In the genomic region with DNA sequence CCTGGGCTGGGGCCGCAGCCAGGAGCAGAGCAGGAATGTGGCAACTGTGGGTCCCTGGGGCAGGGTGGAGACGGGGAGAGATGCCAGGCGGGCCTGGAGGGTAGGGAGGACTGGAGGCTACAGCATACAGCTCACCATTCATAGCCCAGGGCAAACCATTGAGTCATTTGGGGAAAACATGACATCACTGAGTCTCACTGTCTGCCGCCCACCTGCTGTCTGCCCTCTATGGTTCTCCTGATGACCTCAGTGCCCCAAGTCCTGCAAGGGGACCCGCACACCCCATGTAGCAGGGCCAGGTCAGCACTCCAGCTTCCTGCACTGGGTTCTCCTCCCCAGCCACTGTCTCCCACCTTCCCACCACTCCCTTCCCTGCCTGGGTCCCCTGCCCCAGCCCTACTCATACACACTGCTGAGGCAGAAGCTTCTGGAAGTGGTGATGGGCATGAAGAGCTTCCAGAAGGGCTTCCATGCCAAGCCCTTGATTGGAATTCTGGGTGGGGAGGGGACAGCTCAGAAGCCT, we compare ENCODE assay signal across 8 cellular contexts. TPM values are rescaled to one million over a fixed set of nuclear protein-coding genes. Genes with fewer than 3 reads are reported as not detected.
A peak's percentile ranks its signal among the peaks of the same experiment; 100 is the strongest.
DNase-seq lines count a peak whose midpoint lies in the region; ATAC-seq and TF ChIP-seq lines count a peak whose summit lies in the region.

No MANE protein-coding gene starts in this region.

- in situ Hi-C loops in Caki2 (cut with HindIII; ENCODE audit: low pct_unique_long_range_greater_than_20kb, low sequenced_read_pairs): no loop called here

- TF ChIP-seq CTCF in left lung (IDR thresholded peaks at IDR 0.05): no peak

- ATAC-seq in HG02610 (IDR thresholded peaks at IDR 0.05; ENCODE audit: unreplicated experiment) (peak; percentile 54), left lung (peak; percentile 3), GM18858 (IDR thresholded peaks at IDR 0.05; ENCODE audit: unreplicated experiment) (no peak)

- H3K36me3 ChIP-seq in left lung: no peaks in the 10 kb centered on the region

- no peak overlapping the region for H3K4me3 ChIP-seq in left lung

- peak overlapping the region in 1 of 2 donors; percentile 68 for H3K27ac ChIP-seq in left lung
- H3K27ac ChIP-seq in substantia nigra (ENCODE audit: low read depth, low read length, poor library complexity, severe bottlenecking): peak overlapping the region; percentile 97

- H3K4me1 ChIP-seq in left lung: peaks cover 32 to 42% of the 10 kb centered on the region in 2 donors

- no peaks in the 10 kb centered on the region for H3K9me3 ChIP-seq in left lung

- no peaks in the 10 kb centered on the region for H3K27me3 ChIP-seq in left lung

- peak; percentile 74 for DNase-seq in Caki2 (ENCODE audit: low read depth)
- DNase-seq in activated T-cell treated with anti-CD3 and anti-CD28 coated beads, Interleukin-2, amount 50 U/mL, for 48 hours: peak; percentile 75 to 80
- DNase-seq in left lung: no peak
- peak in 14 of 49 donors; percentile 42 to 80 (median 56) for DNase-seq in substantia nigra (lab: John Stamatoyannopoulos, UW)
- no peak for DNase-seq in DMS79 (lab: John Stamatoyannopoulos, UW)
- DNase-seq in SHP77 (lab: John Stamatoyannopoulos, UW): no peak

- intact Hi-C loops in left lung (cut with DNase I): no loop called here

RNA-seq across cellular contexts. Expression of gene CHST3, which starts 10.4 kb away (rescaled TPM):
- 45.2 and 49.3 TPM in 2 replicates for total RNA-seq in Caki2 (2014; rRNA removed; shearing (Covaris generic); ENCODE audit: low replicate concordance)
- 10 to 100 TPM; 10.3 to 20.1 TPM for total RNA-seq in left lung

Comparison
In these comparisons a context has a peak if more than half of its experiments do, and no peak if none do; other contexts are left out.
1. DNase-seq: peak in Caki2 (single experiment) and activated T-cell treated with anti-CD3 and anti-CD28 coated beads, Interleukin-2, amount 50 U/mL, for 48 hours (2 of 2); none in left lung (0 of 2), DMS79 (single experiment) and SHP77 (0 of 2).